In the genomic region with DNA sequence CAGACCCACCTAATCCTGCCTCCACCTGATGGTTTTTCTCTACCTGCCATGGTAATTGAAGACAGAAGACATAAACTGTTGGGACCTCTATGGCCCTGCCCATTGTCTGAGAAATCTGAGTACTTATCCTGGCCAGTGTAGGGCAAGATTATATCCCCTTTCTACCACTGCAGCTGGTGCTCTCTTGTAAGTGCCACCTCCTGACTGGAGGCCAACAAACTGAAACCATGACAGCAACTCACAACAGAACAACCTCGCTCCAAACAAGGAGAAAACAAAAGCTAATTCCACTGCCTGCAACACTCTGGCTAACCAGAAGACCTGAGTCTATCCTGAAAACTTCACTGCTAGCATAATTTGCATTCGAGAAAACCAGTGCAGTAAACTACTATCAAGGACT, we compare ENCODE assay signal across 27 cellular contexts.
"Had no signal": no experiment of that assay in that cellular context is flagged by ENCODE, and none has a peak within 500 bp of the region (broad histone marks: within the 10 kb centered on the region; RNA-seq: fewer than 3 reads in every experiment).

No MANE protein-coding gene starts in this region.

- H3K27me3 ChIP-seq: pancreas, sigmoid colon, thyroid gland, upper lobe of right lung had no signal

- DNase-seq: activated CD4-positive, alpha-beta T cell treated with anti-CD3 and anti-CD28 coated beads for 4 hours; activated CD4-positive, alpha-beta T cell treated with anti-CD3 and anti-CD28 coated beads, Interleukin-2, amount 50 U/mL, for 4 hours; activated naive CD4-positive, alpha-beta T cell; activated T-cell treated with anti-CD3 and anti-CD28 coated beads for 4 hours; activated T-cell treated with anti-CD3 and anti-CD28 coated beads, Interleukin-2, amount 50 U/mL, for 72 hours; anterior cingulate cortex; effector CD8-positive, alpha-beta T cell; kidney glomerular epithelial cell; lower lobe of right lung; naive B cell; nucleus accumbens; pancreas; sigmoid colon; small intestine; stimulated activated CD4-positive, alpha-beta T cell treated with anti-CD3 and anti-CD28 coated beads, Interleukin-4, amount 100 ng/mL, for 24 hours; stimulated activated naive CD8-positive, alpha-beta T cell treated with anti-CD3 and anti-CD28 coated beads, Interleukin-15, amount 100 ng/mL, for 72 hours; substantia nigra; thyroid gland; upper lobe of right lung had no signal

- H3K4me3 ChIP-seq: lower lobe of right lung, pancreas, prostate gland, sigmoid colon, thyroid gland, upper lobe of right lung had no signal

- H3K4me1 ChIP-seq: lower lobe of right lung, pancreas, prostate gland, sigmoid colon, thyroid gland, upper lobe of right lung had no signal

- ATAC-seq: activated naive CD4-positive, alpha-beta T cell treated with anti-CD3 and anti-CD28 coated beads, Interleukin-2, amount 50 U/mL, for 72 hours; activated T-cell treated with anti-CD3 and anti-CD28 coated beads, Interleukin-2, amount 50 U/mL, for 72 hours; left lobe of liver; pancreas; stimulated activated memory B cell treated with anti-CD40 and anti-IgM and Interleukin-4, amounts not matched to agents 10 μg/mL and 1 μg/mL and 100 μg/mL, for 72 hours; stimulated activated naive CD8-positive, alpha-beta T cell treated with anti-CD3 and anti-CD28 coated beads, Interleukin-15, amount 100 ng/mL, for 72 hours; upper lobe of right lung had no signal

- H3K36me3 ChIP-seq: lower lobe of right lung, pancreas, prostate gland, sigmoid colon, thyroid gland, upper lobe of right lung had no signal

- H3K27ac ChIP-seq: lower lobe of right lung, pancreas, prostate gland, sigmoid colon, thyroid gland, upper lobe of right lung, VCaP had no signal

- H3K9me3 ChIP-seq: lower lobe of right lung, pancreas, prostate gland, thyroid gland had no signal

- FAIRE-seq: bronchial epithelial cell, frontal cortex, pancreas, small intestine, TTC549 had no signal
